10 cellular contexts compared by ENCODE assay signal in the genomic region with DNA sequence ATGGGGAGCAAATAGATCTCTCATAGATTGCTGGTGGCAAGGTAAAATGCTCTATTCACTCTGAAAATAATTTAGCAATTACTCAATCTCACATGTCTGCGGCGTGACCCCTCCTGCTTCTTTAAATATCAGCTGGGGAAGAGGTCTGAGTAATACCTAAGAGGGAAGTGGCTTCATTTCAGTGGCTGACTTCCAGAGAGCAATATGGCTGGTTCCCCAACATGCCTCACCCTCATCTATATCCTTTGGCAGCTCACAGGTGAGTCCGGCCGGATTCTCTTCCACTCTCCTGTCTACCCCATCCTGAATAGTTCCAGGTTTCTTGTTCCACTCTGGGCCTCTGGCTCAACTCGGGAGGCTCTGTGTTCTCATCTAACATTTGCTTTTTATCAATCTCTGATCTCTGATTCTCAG. TPM values are rescaled to one million over a fixed set of nuclear protein-coding genes. Genes with fewer than 3 reads are reported as not detected.
DNase-seq lines count a peak whose midpoint lies in the region; ATAC-seq, FAIRE-seq and TF ChIP-seq lines count a peak whose summit lies in the region.
"Had no signal": no experiment of that assay in that cellular context is flagged by ENCODE, and none has a peak within 500 bp of the region (broad histone marks: within the 10 kb centered on the region; RNA-seq: fewer than 3 reads in every experiment).

A gene with protein sequence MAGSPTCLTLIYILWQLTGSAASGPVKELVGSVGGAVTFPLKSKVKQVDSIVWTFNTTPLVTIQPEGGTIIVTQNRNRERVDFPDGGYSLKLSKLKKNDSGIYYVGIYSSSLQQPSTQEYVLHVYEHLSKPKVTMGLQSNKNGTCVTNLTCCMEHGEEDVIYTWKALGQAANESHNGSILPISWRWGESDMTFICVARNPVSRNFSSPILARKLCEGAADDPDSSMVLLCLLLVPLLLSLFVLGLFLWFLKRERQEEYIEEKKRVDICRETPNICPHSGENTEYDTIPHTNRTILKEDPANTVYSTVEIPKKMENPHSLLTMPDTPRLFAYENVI (plus strand): TSS at position 150 of the 414 bp plus-strand sequence. CDS start 55 bp downstream, at position 205.

- CTCF ChIA-PET in activated CD4-positive, alpha-beta memory T cell treated with anti-CD3 and anti-CD28 coated beads, Interleukin-2, amount 10 ng/mL, durations not matched to agents 7 days and 5 days (lab: Charles Lee) = interaction anchor here (0.5 to 2.7 kb wide), 6 partner anchors 10 to 41 kb away, joined by 3 to 14 read pairs (median 4); no protein-coding TSS in a partner anchor

- TF ChIP-seq CTCF in CD14-positive monocyte (IDR thresholded peaks at IDR 0.05) = no peak

- H3K27ac Mint-ChIP-seq in CD14-positive monocyte = peak within 1 kb of the TSS; percentile 69 to 91 (median 86)
- H3K27ac Mint-ChIP-seq in activated CD4-positive, alpha-beta memory T cell treated with anti-CD3 and anti-CD28 coated beads, Interleukin-2, amount 10 ng/mL, durations not matched to agents 7 days and 5 days = no peak within 1 kb of the TSS
- peak within 1 kb of the TSS; percentile 90 for H3K27ac Mint-ChIP-seq in stimulated activated effector memory CD8-positive, alpha-beta T cell treated with anti-CD3 and anti-CD28 coated beads, Interleukin-12 subunit alpha, Interleukin-12 subunit beta, amount 100 ng/mL, for 72 hours

- POLR2A ChIA-PET in activated CD4-positive, alpha-beta memory T cell treated with anti-CD3 and anti-CD28 coated beads, Interleukin-2, amount 10 ng/mL, durations not matched to agents 7 days and 5 days (lab: Charles Lee) = interaction anchor here (1.0 kb wide), 2 partner anchors 42 to 331 kb away, joined by 3 read pairs; a partner anchor contains a TSS

- peaks cover 4 to 20% (median 16%) of the 10 kb centered on the region in 7 donors for H3K9me3 Mint-ChIP-seq in CD14-positive monocyte
- H3K9me3 Mint-ChIP-seq in activated CD4-positive, alpha-beta memory T cell treated with anti-CD3 and anti-CD28 coated beads, Interleukin-2, amount 10 ng/mL, durations not matched to agents 7 days and 5 days = peaks cover 18% of the 10 kb centered on the region
- peaks cover 14% of the 10 kb centered on the region for H3K9me3 Mint-ChIP-seq in stimulated activated effector memory CD8-positive, alpha-beta T cell treated with anti-CD3 and anti-CD28 coated beads, Interleukin-12 subunit alpha, Interleukin-12 subunit beta, amount 100 ng/mL, for 72 hours

- peak within 1 kb of the TSS; percentile 57 to 82 for H3K4me3 Mint-ChIP-seq in CD14-positive monocyte
- peak within 1 kb of the TSS; percentile 67 for H3K4me3 Mint-ChIP-seq in activated CD4-positive, alpha-beta memory T cell treated with anti-CD3 and anti-CD28 coated beads, Interleukin-2, amount 10 ng/mL, durations not matched to agents 7 days and 5 days
- H3K4me3 Mint-ChIP-seq in stimulated activated effector memory CD8-positive, alpha-beta T cell treated with anti-CD3 and anti-CD28 coated beads, Interleukin-12 subunit alpha, Interleukin-12 subunit beta, amount 100 ng/mL, for 72 hours = peak within 1 kb of the TSS; percentile 71

- peaks cover 6 to 8% of the 10 kb centered on the region in 2 donors for H3K36me3 Mint-ChIP-seq in CD14-positive monocyte
- peaks cover 19% of the 10 kb centered on the region for H3K36me3 Mint-ChIP-seq in activated CD4-positive, alpha-beta memory T cell treated with anti-CD3 and anti-CD28 coated beads, Interleukin-2, amount 10 ng/mL, durations not matched to agents 7 days and 5 days (ENCODE audit: low read depth)
- H3K36me3 Mint-ChIP-seq in stimulated activated effector memory CD8-positive, alpha-beta T cell treated with anti-CD3 and anti-CD28 coated beads, Interleukin-12 subunit alpha, Interleukin-12 subunit beta, amount 100 ng/mL, for 72 hours = peaks cover 46% of the 10 kb centered on the region

- intact Hi-C loops in CD14-positive monocyte (cut with micrococcal nuclease) = no loop called here

- peak; percentile 59 for ATAC-seq in GM19043 (IDR thresholded peaks at IDR 0.05; ENCODE audit: low read depth, unreplicated experiment)
- peak; percentile 56 for ATAC-seq in HG03342 (IDR thresholded peaks at IDR 0.05; ENCODE audit: unreplicated experiment)
- ATAC-seq in stimulated activated effector memory CD8-positive, alpha-beta T cell treated with anti-CD3 and anti-CD28 coated beads, Interleukin-12 subunit alpha, Interleukin-12 subunit beta, amount 100 ng/mL, for 72 hours = peak; percentile 87

- FAIRE-seq in frontal cortex (lab: Jason Lieb, UNC) = no peak
- FAIRE-seq: astrocyte had no signal

- H3K27me3 Mint-ChIP-seq in CD14-positive monocyte (ENCODE audit: low read depth in 3 of 3) = peaks cover 0 to 8% (median 3%) of the 10 kb centered on the region in 3 donors
- peaks cover 2% of the 10 kb centered on the region for H3K27me3 Mint-ChIP-seq in activated CD4-positive, alpha-beta memory T cell treated with anti-CD3 and anti-CD28 coated beads, Interleukin-2, amount 10 ng/mL, durations not matched to agents 7 days and 5 days

- H3K4me1 Mint-ChIP-seq in CD14-positive monocyte = peaks cover 56% of the 10 kb centered on the region
- peaks cover 56% of the 10 kb centered on the region for H3K4me1 Mint-ChIP-seq in activated CD4-positive, alpha-beta memory T cell treated with anti-CD3 and anti-CD28 coated beads, Interleukin-2, amount 10 ng/mL, durations not matched to agents 7 days and 5 days
- peaks cover 53% of the 10 kb centered on the region for H3K4me1 Mint-ChIP-seq in stimulated activated effector memory CD8-positive, alpha-beta T cell treated with anti-CD3 and anti-CD28 coated beads, Interleukin-12 subunit alpha, Interleukin-12 subunit beta, amount 100 ng/mL, for 72 hours

- DNase-seq in CD14-positive monocyte (ENCODE audit: low spot score) (peak; percentile 86), frontal cortex (ENCODE audit: low spot score in 2 of 2) (no peak), NCI-H2171 (lab: John Stamatoyannopoulos, UW) (no peak), midbrain (lab: John Stamatoyannopoulos, UW) (no peak)
- peak; percentile 44 for DNase-seq in activated CD4-positive, alpha-beta memory T cell treated with anti-CD3 and anti-CD28 coated beads, Interleukin-2, amount 10 ng/mL, durations not matched to agents 7 days and 5 days
- peak in 1 of 2 donors; percentile 79 for DNase-seq in stimulated activated effector memory CD8-positive, alpha-beta T cell treated with anti-CD3 and anti-CD28 coated beads, Interleukin-12 subunit alpha, Interleukin-12 subunit beta, amount 100 ng/mL, for 72 hours (ENCODE audit: low spot score in 2 of 2)
- DNase-seq: right cardiac atrium had no signal

RNA-seq across cellular contexts. Expression of the gene that starts here (rescaled TPM):
- 10 to 100 TPM; 15.8 to 16.0 TPM for polyA plus RNA-seq in CD14-positive monocyte
- total RNA-seq in activated CD4-positive, alpha-beta memory T cell treated with anti-CD3 and anti-CD28 coated beads, Interleukin-2, amount 10 ng/mL, durations not matched to agents 7 days and 5 days = 10 to 100 TPM; 13.7 to 15.3 TPM
- total RNA-seq in frontal cortex = not detected

Comparison
In these comparisons a context has a peak if more than half of its experiments do, and no peak if none do; other contexts are left out.
1. RNA of the gene that starts here (total RNA-seq): 13.7 to 15.3 TPM in activated CD4-positive, alpha-beta memory T cell treated with anti-CD3 and anti-CD28 coated beads, Interleukin-2, amount 10 ng/mL, durations not matched to agents 7 days and 5 days; not detected in frontal cortex (single experiment); every median in the first group is over 10 times any median in the second.
2. DNase-seq: peak in CD14-positive monocyte (single experiment) and activated CD4-positive, alpha-beta memory T cell treated with anti-CD3 and anti-CD28 coated beads, Interleukin-2, amount 10 ng/mL, durations not matched to agents 7 days and 5 days (single experiment); none in frontal cortex (0 of 2), NCI-H2171 (single experiment) and midbrain (single experiment).
3. Peak in every context shown above with its lines, with median percentiles within 50 percentile points of each other: H3K4me3 Mint-ChIP-seq and ATAC-seq.